Comparison of ENCODE assay signal across 1 cellular context in the genomic region with DNA sequence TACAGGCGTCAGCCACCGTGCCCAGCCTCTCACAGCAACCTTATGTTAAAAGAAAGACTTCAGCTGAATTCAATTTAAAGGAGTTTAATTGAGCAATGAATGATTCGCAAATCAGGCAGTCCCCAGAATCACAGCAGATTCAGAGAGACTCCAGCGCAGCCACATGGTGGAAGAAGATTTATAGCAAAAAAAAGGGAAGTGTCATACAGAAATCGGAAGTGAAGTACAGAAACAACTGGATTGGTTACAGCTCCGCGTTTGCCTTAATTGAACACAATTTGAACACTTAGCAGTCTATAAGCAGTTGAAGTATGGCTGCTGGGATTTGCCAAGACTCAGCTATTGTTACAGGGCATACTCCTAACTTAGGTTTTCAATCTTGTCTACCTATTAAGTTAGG.
TF ChIP-seq lines count a peak whose summit lies in the region.

No MANE protein-coding gene starts in this region.

TF ChIP-seq in K562, 482 proteins besides CTCF, POLR2A, EP300 and RAD21 (continued from another document):
- no peak for TF ChIP-seq DNMT1 (IDR thresholded peaks at IDR 0.05)
- no peak for TF ChIP-seq NFRKB (IDR thresholded peaks at IDR 0.05; ENCODE audit: low read depth)
- TF ChIP-seq, protein P1, sequence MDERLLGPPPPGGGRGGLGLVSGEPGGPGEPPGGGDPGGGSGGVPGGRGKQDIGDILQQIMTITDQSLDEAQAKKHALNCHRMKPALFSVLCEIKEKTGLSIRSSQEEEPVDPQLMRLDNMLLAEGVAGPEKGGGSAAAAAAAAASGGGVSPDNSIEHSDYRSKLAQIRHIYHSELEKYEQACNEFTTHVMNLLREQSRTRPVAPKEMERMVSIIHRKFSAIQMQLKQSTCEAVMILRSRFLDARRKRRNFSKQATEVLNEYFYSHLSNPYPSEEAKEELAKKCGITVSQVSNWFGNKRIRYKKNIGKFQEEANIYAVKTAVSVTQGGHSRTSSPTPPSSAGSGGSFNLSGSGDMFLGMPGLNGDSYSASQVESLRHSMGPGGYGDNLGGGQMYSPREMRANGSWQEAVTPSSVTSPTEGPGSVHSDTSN (CRISPR knock-in tag; IDR thresholded peaks at IDR 0.05; ENCODE audit: low read depth): no peak
- TF ChIP-seq, protein P1 (tag; conservative IDR thresholded peaks at IDR 0.05; ENCODE audit: low read depth): peak; percentile 51
- TF ChIP-seq, protein P2, sequence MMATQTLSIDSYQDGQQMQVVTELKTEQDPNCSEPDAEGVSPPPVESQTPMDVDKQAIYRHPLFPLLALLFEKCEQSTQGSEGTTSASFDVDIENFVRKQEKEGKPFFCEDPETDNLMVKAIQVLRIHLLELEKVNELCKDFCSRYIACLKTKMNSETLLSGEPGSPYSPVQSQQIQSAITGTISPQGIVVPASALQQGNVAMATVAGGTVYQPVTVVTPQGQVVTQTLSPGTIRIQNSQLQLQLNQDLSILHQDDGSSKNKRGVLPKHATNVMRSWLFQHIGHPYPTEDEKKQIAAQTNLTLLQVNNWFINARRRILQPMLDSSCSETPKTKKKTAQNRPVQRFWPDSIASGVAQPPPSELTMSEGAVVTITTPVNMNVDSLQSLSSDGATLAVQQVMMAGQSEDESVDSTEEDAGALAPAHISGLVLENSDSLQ (IDR thresholded peaks at IDR 0.05): peak; percentile 25; the same call in 1 of the 2 replicates
- no peak for TF ChIP-seq ARHGAP35 (IDR thresholded peaks at IDR 0.05; ENCODE audit: partially characterized antibody)
- no peak for TF ChIP-seq HNRNPLL (IDR thresholded peaks at IDR 0.05; ENCODE audit: low read depth, low read length, poor library complexity, severe bottlenecking)
- peak; percentile 77 for TF ChIP-seq MEIS2 (IDR thresholded peaks at IDR 0.05; ENCODE audit: partially characterized antibody)
- TF ChIP-seq ASH1L (IDR thresholded peaks at IDR 0.05; ENCODE audit: borderline replicate concordance, low read depth, partially characterized antibody): no peak
- TF ChIP-seq ZNF143 (CRISPR knock-in tag; IDR thresholded peaks at IDR 0.05): no peak
- TF ChIP-seq TAF7 (tag; IDR thresholded peaks at IDR 0.05): no peak
- no peak for TF ChIP-seq RBM15 (IDR thresholded peaks at IDR 0.05; ENCODE audit: insufficient read depth, low read length)
- TF ChIP-seq KAT7 (CRISPR knock-in tag; IDR thresholded peaks at IDR 0.05; ENCODE audit: borderline replicate concordance): no peak
- TF ChIP-seq ZNF707 (CRISPR knock-in tag; conservative IDR thresholded peaks at IDR 0.05): no peak
- TF ChIP-seq, protein P3, sequence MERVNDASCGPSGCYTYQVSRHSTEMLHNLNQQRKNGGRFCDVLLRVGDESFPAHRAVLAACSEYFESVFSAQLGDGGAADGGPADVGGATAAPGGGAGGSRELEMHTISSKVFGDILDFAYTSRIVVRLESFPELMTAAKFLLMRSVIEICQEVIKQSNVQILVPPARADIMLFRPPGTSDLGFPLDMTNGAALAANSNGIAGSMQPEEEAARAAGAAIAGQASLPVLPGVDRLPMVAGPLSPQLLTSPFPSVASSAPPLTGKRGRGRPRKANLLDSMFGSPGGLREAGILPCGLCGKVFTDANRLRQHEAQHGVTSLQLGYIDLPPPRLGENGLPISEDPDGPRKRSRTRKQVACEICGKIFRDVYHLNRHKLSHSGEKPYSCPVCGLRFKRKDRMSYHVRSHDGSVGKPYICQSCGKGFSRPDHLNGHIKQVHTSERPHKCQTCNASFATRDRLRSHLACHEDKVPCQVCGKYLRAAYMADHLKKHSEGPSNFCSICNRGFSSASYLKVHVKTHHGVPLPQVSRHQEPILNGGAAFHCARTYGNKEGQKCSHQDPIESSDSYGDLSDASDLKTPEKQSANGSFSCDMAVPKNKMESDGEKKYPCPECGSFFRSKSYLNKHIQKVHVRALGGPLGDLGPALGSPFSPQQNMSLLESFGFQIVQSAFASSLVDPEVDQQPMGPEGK (CRISPR knock-in tag; IDR thresholded peaks at IDR 0.05; ENCODE audit: borderline replicate concordance): no peak
- TF ChIP-seq EWSR1 (IDR thresholded peaks at IDR 0.05; ENCODE audit: borderline replicate concordance, low read depth, partially characterized antibody): no peak
- TF ChIP-seq SP2 (IDR thresholded peaks at IDR 0.05; ENCODE audit: extremely low read depth, low read depth, low read length, poor library complexity, severe bottlenecking): no peak
- TF ChIP-seq HNRNPH1 (optimal IDR thresholded peaks at IDR 0.05; ENCODE audit: low read depth, low read length): no peak
- TF ChIP-seq, protein P4, sequence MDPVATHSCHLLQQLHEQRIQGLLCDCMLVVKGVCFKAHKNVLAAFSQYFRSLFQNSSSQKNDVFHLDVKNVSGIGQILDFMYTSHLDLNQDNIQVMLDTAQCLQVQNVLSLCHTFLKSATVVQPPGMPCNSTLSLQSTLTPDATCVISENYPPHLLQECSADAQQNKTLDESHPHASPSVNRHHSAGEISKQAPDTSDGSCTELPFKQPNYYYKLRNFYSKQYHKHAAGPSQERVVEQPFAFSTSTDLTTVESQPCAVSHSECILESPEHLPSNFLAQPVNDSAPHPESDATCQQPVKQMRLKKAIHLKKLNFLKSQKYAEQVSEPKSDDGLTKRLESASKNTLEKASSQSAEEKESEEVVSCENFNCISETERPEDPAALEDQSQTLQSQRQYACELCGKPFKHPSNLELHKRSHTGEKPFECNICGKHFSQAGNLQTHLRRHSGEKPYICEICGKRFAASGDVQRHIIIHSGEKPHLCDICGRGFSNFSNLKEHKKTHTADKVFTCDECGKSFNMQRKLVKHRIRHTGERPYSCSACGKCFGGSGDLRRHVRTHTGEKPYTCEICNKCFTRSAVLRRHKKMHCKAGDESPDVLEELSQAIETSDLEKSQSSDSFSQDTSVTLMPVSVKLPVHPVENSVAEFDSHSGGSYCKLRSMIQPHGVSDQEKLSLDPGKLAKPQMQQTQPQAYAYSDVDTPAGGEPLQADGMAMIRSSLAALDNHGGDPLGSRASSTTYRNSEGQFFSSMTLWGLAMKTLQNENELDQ (CRISPR knock-in tag; IDR thresholded peaks at IDR 0.05; ENCODE audit: borderline replicate concordance): no peak
- TF ChIP-seq, protein P5, sequence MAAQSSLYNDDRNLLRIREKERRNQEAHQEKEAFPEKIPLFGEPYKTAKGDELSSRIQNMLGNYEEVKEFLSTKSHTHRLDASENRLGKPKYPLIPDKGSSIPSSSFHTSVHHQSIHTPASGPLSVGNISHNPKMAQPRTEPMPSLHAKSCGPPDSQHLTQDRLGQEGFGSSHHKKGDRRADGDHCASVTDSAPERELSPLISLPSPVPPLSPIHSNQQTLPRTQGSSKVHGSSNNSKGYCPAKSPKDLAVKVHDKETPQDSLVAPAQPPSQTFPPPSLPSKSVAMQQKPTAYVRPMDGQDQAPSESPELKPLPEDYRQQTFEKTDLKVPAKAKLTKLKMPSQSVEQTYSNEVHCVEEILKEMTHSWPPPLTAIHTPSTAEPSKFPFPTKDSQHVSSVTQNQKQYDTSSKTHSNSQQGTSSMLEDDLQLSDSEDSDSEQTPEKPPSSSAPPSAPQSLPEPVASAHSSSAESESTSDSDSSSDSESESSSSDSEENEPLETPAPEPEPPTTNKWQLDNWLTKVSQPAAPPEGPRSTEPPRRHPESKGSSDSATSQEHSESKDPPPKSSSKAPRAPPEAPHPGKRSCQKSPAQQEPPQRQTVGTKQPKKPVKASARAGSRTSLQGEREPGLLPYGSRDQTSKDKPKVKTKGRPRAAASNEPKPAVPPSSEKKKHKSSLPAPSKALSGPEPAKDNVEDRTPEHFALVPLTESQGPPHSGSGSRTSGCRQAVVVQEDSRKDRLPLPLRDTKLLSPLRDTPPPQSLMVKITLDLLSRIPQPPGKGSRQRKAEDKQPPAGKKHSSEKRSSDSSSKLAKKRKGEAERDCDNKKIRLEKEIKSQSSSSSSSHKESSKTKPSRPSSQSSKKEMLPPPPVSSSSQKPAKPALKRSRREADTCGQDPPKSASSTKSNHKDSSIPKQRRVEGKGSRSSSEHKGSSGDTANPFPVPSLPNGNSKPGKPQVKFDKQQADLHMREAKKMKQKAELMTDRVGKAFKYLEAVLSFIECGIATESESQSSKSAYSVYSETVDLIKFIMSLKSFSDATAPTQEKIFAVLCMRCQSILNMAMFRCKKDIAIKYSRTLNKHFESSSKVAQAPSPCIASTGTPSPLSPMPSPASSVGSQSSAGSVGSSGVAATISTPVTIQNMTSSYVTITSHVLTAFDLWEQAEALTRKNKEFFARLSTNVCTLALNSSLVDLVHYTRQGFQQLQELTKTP (IDR thresholded peaks at IDR 0.05; ENCODE audit: low read depth in 1 of 2, partially characterized antibody in 2 of 2): no peak
- TF ChIP-seq SPI1 (IDR thresholded peaks at IDR 0.05; ENCODE audit: borderline replicate concordance, low read depth, low read length): peak; percentile 84
- TF ChIP-seq, protein P6, sequence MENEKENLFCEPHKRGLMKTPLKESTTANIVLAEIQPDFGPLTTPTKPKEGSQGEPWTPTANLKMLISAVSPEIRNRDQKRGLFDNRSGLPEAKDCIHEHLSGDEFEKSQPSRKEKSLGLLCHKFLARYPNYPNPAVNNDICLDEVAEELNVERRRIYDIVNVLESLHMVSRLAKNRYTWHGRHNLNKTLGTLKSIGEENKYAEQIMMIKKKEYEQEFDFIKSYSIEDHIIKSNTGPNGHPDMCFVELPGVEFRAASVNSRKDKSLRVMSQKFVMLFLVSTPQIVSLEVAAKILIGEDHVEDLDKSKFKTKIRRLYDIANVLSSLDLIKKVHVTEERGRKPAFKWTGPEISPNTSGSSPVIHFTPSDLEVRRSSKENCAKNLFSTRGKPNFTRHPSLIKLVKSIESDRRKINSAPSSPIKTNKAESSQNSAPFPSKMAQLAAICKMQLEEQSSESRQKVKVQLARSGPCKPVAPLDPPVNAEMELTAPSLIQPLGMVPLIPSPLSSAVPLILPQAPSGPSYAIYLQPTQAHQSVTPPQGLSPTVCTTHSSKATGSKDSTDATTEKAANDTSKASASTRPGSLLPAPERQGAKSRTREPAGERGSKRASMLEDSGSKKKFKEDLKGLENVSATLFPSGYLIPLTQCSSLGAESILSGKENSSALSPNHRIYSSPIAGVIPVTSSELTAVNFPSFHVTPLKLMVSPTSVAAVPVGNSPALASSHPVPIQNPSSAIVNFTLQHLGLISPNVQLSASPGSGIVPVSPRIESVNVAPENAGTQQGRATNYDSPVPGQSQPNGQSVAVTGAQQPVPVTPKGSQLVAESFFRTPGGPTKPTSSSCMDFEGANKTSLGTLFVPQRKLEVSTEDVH (IDR thresholded peaks at IDR 0.05; ENCODE audit: low read depth, partially characterized antibody): no peak
